In genomic region chr13:34338102-34338501, GRCh38 we compare ENCODE assay signal across 23 cellular contexts.
"Had no signal": no experiment of that assay in that cellular context is flagged by ENCODE, and none has a peak within 500 bp of the region (broad histone marks: within the 10 kb centered on the region; RNA-seq: fewer than 3 reads in every experiment).

No MANE protein-coding gene starts in this region.

- FAIRE-seq: pancreas had no signal

- ATAC-seq: mucosa of descending colon; naive thymus-derived CD4-positive, alpha-beta T cell; pancreas; right cardiac atrium; sciatic nerve; stimulated activated memory B cell treated with anti-CD40 and anti-IgM and Interleukin-4, amounts not matched to agents 10 μg/mL and 1 μg/mL and 100 μg/mL, for 72 hours; stimulated activated naive CD8-positive, alpha-beta T cell treated with anti-CD3 and anti-CD28 coated beads, Interleukin-15, amount 100 ng/mL, for 72 hours had no signal

- H3K4me3 ChIP-seq: left ventricle myocardium inferior, lung, mucosa of descending colon, pancreas, prostate gland, skin epidermis, spleen, tibial nerve, vagina had no signal

- H3K27me3 ChIP-seq: pancreas, spleen, tibial nerve, vagina had no signal

- H3K27ac ChIP-seq: left ventricle myocardium inferior, pancreas, prostate gland, skin epidermis, spleen, tibial nerve, vagina had no signal

- H3K4me1 ChIP-seq: left ventricle myocardium inferior, pancreas, prostate gland, spleen, tibial nerve, vagina had no signal

- H3K9me3 ChIP-seq: left ventricle myocardium inferior, mucosa of descending colon, pancreas, prostate gland, tibial nerve, vagina had no signal

- DNase-seq: islet precursor cell; left ventricle myocardium inferior; midbrain; mucosa of descending colon; naive thymus-derived CD4-positive, alpha-beta T cell; nucleus accumbens; pancreas; retina; right cardiac atrium; spleen; stimulated activated CD4-positive, alpha-beta T cell treated with anti-CD3 and anti-CD28 coated beads, Interleukin-2, amount 100 ng/mL, for 48 hours; stimulated activated CD4-positive, alpha-beta T cell treated with anti-CD3 and anti-CD28 coated beads, Interleukin-4, amount 100 ng/mL, for 4 hours; stimulated activated CD8-positive, alpha-beta memory T cell treated with anti-CD3 and anti-CD28 coated beads, Interleukin-4, amount 100 ng/mL, for 48 hours; stimulated activated naive CD4-positive, alpha-beta T cell treated with Interleukin-2 at 50 U/mL for 16 hours; stimulated activated naive CD8-positive, alpha-beta T cell treated with anti-CD3 and anti-CD28 coated beads, Interleukin-15, amount 100 ng/mL, for 72 hours; substantia nigra had no signal

- H3K36me3 ChIP-seq: left ventricle myocardium inferior, pancreas, prostate gland, spleen, tibial nerve, vagina had no signal
